Comparison of ENCODE assay signal across 19 cellular contexts in genomic region chr7:80216996-80217842, GRCh38.
DNase-seq lines count a peak whose midpoint lies in the region; ATAC-seq and TF ChIP-seq lines count a peak whose summit lies in the region.
"Had no signal": no experiment of that assay in that cellular context is flagged by ENCODE, and none has a peak within 500 bp of the region (broad histone marks: within the 10 kb centered on the region; RNA-seq: fewer than 3 reads in every experiment).

No MANE protein-coding gene starts in this region.

- no peaks in the 10 kb centered on the region for H4K20me1 ChIP-seq in Loucy (ENCODE audit: insufficient read depth, low read length, poor library complexity, severe bottlenecking)

- ATAC-seq in GM18511 (IDR thresholded peaks at IDR 0.05; ENCODE audit: unreplicated experiment) (peak; percentile 65), foreskin keratinocyte (no peak), GM18873 (IDR thresholded peaks at IDR 0.05; ENCODE audit: low FRiP score, unreplicated experiment) (no peak)
- ATAC-seq: activated CD8-positive, alpha-beta memory T cell treated with anti-CD3 and anti-CD28 coated beads, Interleukin-2, amount 10 ng/mL, durations not matched to agents 7 days and 5 days; body of pancreas; Right ventricle myocardium inferior had no signal

- no peaks in the 10 kb centered on the region for H3K79me2 ChIP-seq in Loucy (ENCODE audit: insufficient read depth, low read length)

- no peaks in the 10 kb centered on the region for H3K9me2 ChIP-seq in Loucy (replicated peaks; ENCODE audit: low read depth, low read length)

- H3F3A ChIP-seq in Loucy (ENCODE audit: low read depth) = peaks cover 15% of the 10 kb centered on the region; the same call in 1 of the 2 replicates

- no peaks in the 10 kb centered on the region for H3K36me3 ChIP-seq in Loucy (ENCODE audit: insufficient read depth, low read length)

- H3K4me2 ChIP-seq in Loucy (ENCODE audit: low read depth, low read length, poor library complexity, severe bottlenecking) = peak overlapping the region; percentile 66

- H3K27ac ChIP-seq in foreskin keratinocyte = peak overlapping the region; percentile 78
- H3K27ac ChIP-seq: body of pancreas, stomach had no signal

- H3K9ac ChIP-seq in Loucy (ENCODE audit: low read depth, low read length, poor library complexity, severe bottlenecking) = peak overlapping the region; percentile 61

- TF ChIP-seq CTCF in Loucy (conservative IDR thresholded peaks at IDR 0.05; ENCODE audit: low read length) (no peak), foreskin keratinocyte (conservative IDR thresholded peaks at IDR 0.05) (no peak)

- H3K9me3 ChIP-seq in Loucy (ENCODE audit: insufficient read depth, low read depth, low read length) = no peaks in the 10 kb centered on the region
- H3K9me3 ChIP-seq: body of pancreas, stomach had no signal

- peaks cover 66% of the 10 kb centered on the region for H3K4me1 ChIP-seq in Loucy (ENCODE audit: insufficient read depth, low read length, poor library complexity, severe bottlenecking)
- H3K4me1 ChIP-seq in foreskin keratinocyte = peaks cover 11% of the 10 kb centered on the region
- H3K4me1 ChIP-seq: body of pancreas had no signal

- peak overlapping the region; percentile 56 for H3K4me3 ChIP-seq in Loucy (ENCODE audit: low read length, poor library complexity, severe bottlenecking)
- H3K4me3 ChIP-seq: body of pancreas, stomach had no signal

- DNase-seq in NCI-H82 (lab: John Stamatoyannopoulos, UW) (peak; percentile 14), NCI-H82 treated with DMSO at 0.1 percent for 48 hours (lab: John Stamatoyannopoulos, UW; ENCODE audit: unreplicated experiment) (no peak), foreskin keratinocyte (no peak), DMS153 treated with DMSO at 0.1 percent for 48 hours (lab: John Stamatoyannopoulos, UW; ENCODE audit: unreplicated experiment) (no peak)
- no peak for DNase-seq in stimulated activated CD4-positive, alpha-beta T cell treated with anti-CD3 and anti-CD28 coated beads, Interleukin-4, amount 100 ng/mL, for 1 hour
- DNase-seq: activated CD8-positive, alpha-beta memory T cell treated with anti-CD3 and anti-CD28 coated beads, Interleukin-2, amount 10 ng/mL, durations not matched to agents 7 days and 5 days; activated naive CD4-positive, alpha-beta T cell treated with anti-CD3 and anti-CD28 coated beads, Interleukin-2, amount 50 U/mL, for 16 hours; body of pancreas; dermis blood vessel endothelial cell; foreskin melanocyte; KG1; midbrain; NCI-H1092; NCI-H2107; stomach had no signal

- no peaks in the 10 kb centered on the region for H3K27me3 ChIP-seq in Loucy (ENCODE audit: insufficient read depth, low read length, poor library complexity, severe bottlenecking)
- no peaks in the 10 kb centered on the region for H3K27me3 ChIP-seq in foreskin keratinocyte
- H3K27me3 ChIP-seq: body of pancreas, stomach had no signal

- H2AFZ ChIP-seq in Loucy (ENCODE audit: low read length) = peak overlapping the region; percentile 33; the same call in 1 of the 2 replicates
